ENCODE assay signal across 16 cellular contexts in the genomic region with DNA sequence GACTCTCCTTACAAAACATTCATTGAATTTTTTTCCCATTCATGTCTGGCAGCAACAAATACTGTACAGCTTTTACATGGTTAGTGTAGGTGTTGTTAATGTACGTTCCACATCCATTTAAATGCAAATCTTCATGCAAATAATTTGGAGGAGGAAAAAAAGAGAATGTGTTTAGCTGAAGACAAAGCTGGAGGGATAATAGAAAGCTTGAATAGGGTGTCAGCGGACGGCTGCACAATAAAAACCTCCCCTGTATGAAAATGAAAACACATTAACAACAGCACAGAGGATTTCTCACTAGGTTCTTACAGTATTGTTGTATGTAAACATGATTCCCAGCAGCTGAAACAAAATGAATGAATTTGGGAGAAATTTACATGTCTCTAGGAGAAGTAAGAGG.
DNase-seq lines count a peak whose midpoint lies in the region; ATAC-seq and TF ChIP-seq lines count a peak whose summit lies in the region.
"Had no signal": no experiment of that assay in that cellular context is flagged by ENCODE, and none has a peak within 500 bp of the region (broad histone marks: within the 10 kb centered on the region; RNA-seq: fewer than 3 reads in every experiment).

No MANE protein-coding gene starts in this region.

- 81% methylated on average over 2 of the region's 3 CpGs for WGBS in mammary epithelial cell (ENCODE audit: low coverage, missing lambda C conversion rate)
- 87 to 95% (median 94%) methylated on average over 3 of the region's 3 CpGs for WGBS in ovary, 3 donors

- H3K4me2 ChIP-seq in mammary epithelial cell (ENCODE audit: insufficient read depth, low read depth, low read length) = no peak overlapping the region
- H3K4me2 ChIP-seq: BLaER1 had no signal

- peaks cover 9% of the 10 kb centered on the region for H3K4me1 Mint-ChIP-seq in MCF 10A (ENCODE audit: insufficient read depth, unreplicated experiment)

- no TSS peak for BruUV-seq in MCF 10A (replicated peaks; lab: Mats Ljungman, UMichigan)
- no TSS peak for BruUV-seq in mammary epithelial cell (replicated peaks; lab: Mats Ljungman, UMichigan)

- no peak overlapping the region for H2AFZ ChIP-seq in mammary epithelial cell (ENCODE audit: low read depth, low read length)

- peak; percentile 15 for ATAC-seq in left lung
- ATAC-seq in HG03520 (IDR thresholded peaks at IDR 0.05; ENCODE audit: unreplicated experiment) = no peak
- ATAC-seq: CD8-positive, alpha-beta T cell; HepG2 had no signal

- TF ChIP-seq POLR2A in ovary (IDR thresholded peaks at IDR 0.05) = no peak

- intact Hi-C loops in MCF 10A (cut with micrococcal nuclease) = no loop called here
- intact Hi-C loops in mammary epithelial cell (cut with micrococcal nuclease) = no loop called here
- intact Hi-C loops in left lung (cut with DNase I) = no loop called here
- intact Hi-C loops in ovary (cut with DNase I) = no loop called here

- dilution Hi-C loops in mammary epithelial cell (cut with HindIII; ENCODE audit: low sequenced_read_pairs) = no loop called here

- no peaks in the 10 kb centered on the region for H3K27me3 Mint-ChIP-seq in MCF 10A (ENCODE audit: insufficient read depth, unreplicated experiment)

- H3K27ac Mint-ChIP-seq in MCF 10A (ENCODE audit: low read depth, unreplicated experiment) = peak overlapping the region; percentile 17
- H3K27ac Mint-ChIP-seq: CD14-positive monocyte; CD8-positive, alpha-beta T cell; IgD-negative memory B cell had no signal

- no peaks in the 10 kb centered on the region for H3K36me3 ChIP-seq in mammary epithelial cell (ENCODE audit: insufficient read depth, low read length)
- no peaks in the 10 kb centered on the region for H3K36me3 ChIP-seq in left lung
- H3K36me3 ChIP-seq in ovary = no peaks in the 10 kb centered on the region
- H3K36me3 ChIP-seq: BLaER1 had no signal

- H3K27me3 ChIP-seq in mammary epithelial cell (ENCODE audit: insufficient read depth, low read length) (no peaks in the 10 kb centered on the region), left lung (no peaks in the 10 kb centered on the region), ovary (no peaks in the 10 kb centered on the region)
- H3K27me3 ChIP-seq: BLaER1 had no signal

- H3K27ac ChIP-seq in mammary epithelial cell (ENCODE audit: insufficient read depth, low read depth, low read length) = no peak overlapping the region
- no peak overlapping the region for H3K27ac ChIP-seq in left lung
- no peak overlapping the region for H3K27ac ChIP-seq in ovary
- H3K27ac ChIP-seq: BLaER1 had no signal

- H3K9me3 ChIP-seq in mammary epithelial cell (replicated peaks; ENCODE audit: insufficient read depth, low read length) (no peaks in the 10 kb centered on the region), left lung (no peaks in the 10 kb centered on the region), ovary (no peaks in the 10 kb centered on the region)
- H3K9me3 ChIP-seq: BLaER1 had no signal

- H3K79me2 ChIP-seq in mammary epithelial cell (ENCODE audit: insufficient read depth, low read length) = no peaks in the 10 kb centered on the region

- POLR2A ChIA-PET in MCF 10A (lab: Yijun Ruan, JAX) = no interaction called here

- H3K9ac ChIP-seq in mammary epithelial cell (ENCODE audit: insufficient read depth, low read length) = no peak overlapping the region
- H3K9ac ChIP-seq: BLaER1 had no signal

- no peaks in the 10 kb centered on the region for H3K36me3 Mint-ChIP-seq in MCF 10A (ENCODE audit: insufficient read depth, unreplicated experiment)
- H3K36me3 Mint-ChIP-seq: CD14-positive monocyte; CD8-positive, alpha-beta T cell; IgD-negative memory B cell had no signal

- H3K4me3 ChIP-seq in mammary epithelial cell (replicated peaks in 1 of 3; ENCODE audit: insufficient read depth in 1 of 3, low read depth in 2 of 3, low read length in 3 of 3) (no peak overlapping the region), left lung (no peak overlapping the region), ovary (no peak overlapping the region)
- H3K4me3 ChIP-seq: BLaER1 had no signal

- DNase-seq in MCF 10A (ENCODE audit: unreplicated experiment) (no peak), mammary epithelial cell (no peak), NCI-H526 (lab: John Stamatoyannopoulos, UW) (peak; percentile 87 to 94), left lung (no peak), KG1 (lab: John Stamatoyannopoulos, UW) (no peak), ovary (no peak)
- DNase-seq: 8988T; Calu3; CD8-positive, alpha-beta T cell; GF-D8; HCEC 1CT had no signal

- TF ChIP-seq CTCF in MCF 10A (IDR thresholded peaks at IDR 0.05; ENCODE audit: unreplicated experiment) (no peak), mammary epithelial cell (conservative IDR thresholded peaks at IDR 0.05 in 1 of 2, IDR thresholded peaks at IDR 0.05 in 1 of 2; ENCODE audit: extremely low read depth in 1 of 2, insufficient read depth in 1 of 2, low read depth in 1 of 2, low read length in 2 of 2) (no peak), left lung (IDR thresholded peaks at IDR 0.05) (no peak), ovary (IDR thresholded peaks at IDR 0.05) (no peak)

- in situ Hi-C loops in mammary epithelial cell (cut with MboI; ENCODE audit: low sequenced_read_pairs in 2 of 2) = no loop called here

- no peak for TF ChIP-seq EP300 in ovary (IDR thresholded peaks at IDR 0.05)

- H4K20me1 ChIP-seq in mammary epithelial cell (ENCODE audit: insufficient read depth, low read length) = no peaks in the 10 kb centered on the region
- H4K20me1 ChIP-seq: BLaER1 had no signal

- no peaks in the 10 kb centered on the region for H3K4me1 ChIP-seq in mammary epithelial cell (ENCODE audit: insufficient read depth, low read length)
- peaks cover 0 to 4% of the 10 kb centered on the region in 2 donors for H3K4me1 ChIP-seq in left lung
- H3K4me1 ChIP-seq in ovary (ENCODE audit: insufficient read depth) = no peaks in the 10 kb centered on the region

- H3K4me3 Mint-ChIP-seq in MCF 10A (ENCODE audit: unreplicated experiment) = no peak overlapping the region
- H3K4me3 Mint-ChIP-seq: CD14-positive monocyte; CD8-positive, alpha-beta T cell; IgD-negative memory B cell had no signal

- H3K9me3 Mint-ChIP-seq in MCF 10A (ENCODE audit: unreplicated experiment) = no peaks in the 10 kb centered on the region
- H3K9me3 Mint-ChIP-seq: CD8-positive, alpha-beta T cell; IgD-negative memory B cell had no signal

- CTCF ChIA-PET in MCF 10A (lab: Yijun Ruan, JAX) = interaction anchor here (0.9 kb wide), 1 partner anchor 58 kb away, joined by 3 read pairs; no protein-coding TSS in a partner anchor
- CTCF ChIA-PET in mammary epithelial cell (lab: Charles Lee; ENCODE audit: low non-redundant PET) = no interaction called here

Comparison
In these comparisons a context has a peak if more than half of its experiments do, and no peak if none do; other contexts are left out.
1. DNase-seq: peak in NCI-H526 (2 of 2); none in MCF 10A (single experiment), mammary epithelial cell (single experiment), left lung (0 of 2), KG1 (single experiment) and ovary (0 of 5).